In genomic region chr9:34072868-34073590, GRCh38 we compare ENCODE assay signal across 8 cellular contexts. TPM values are rescaled to one million over a fixed set of nuclear protein-coding genes. Genes with fewer than 3 reads are reported as not detected.
DNase-seq lines count a peak whose midpoint lies in the region; ATAC-seq, FAIRE-seq and TF ChIP-seq lines count a peak whose summit lies in the region.

No MANE protein-coding gene starts in this region.

- H3K4me3 ChIP-seq in HCT116 (replicated peaks in 1 of 2; ENCODE audit: low read depth in 1 of 2, low read length in 2 of 2) (no peak overlapping the region), RWPE2 (ENCODE audit: severe bottlenecking) (no peak overlapping the region), smooth muscle cell (no peak overlapping the region)

- H3K27ac ChIP-seq in HCT116 (ENCODE audit: low read depth, low read length) (peak overlapping the region; percentile 53), RWPE2 (ENCODE audit: poor library complexity, severe bottlenecking) (peak overlapping the region; percentile 87), smooth muscle cell (ENCODE audit: low read depth) (peak overlapping the region; percentile 85)

- no peaks in the 10 kb centered on the region for H3K9me3 ChIP-seq in HCT116 (ENCODE audit: control insufficient read depth in 1 of 2, insufficient read depth in 1 of 2, low read depth in 1 of 2, low read length in 2 of 2)
- H3K9me3 ChIP-seq in RWPE2 (ENCODE audit: severe bottlenecking) = no peaks in the 10 kb centered on the region
- no peaks in the 10 kb centered on the region for H3K9me3 ChIP-seq in smooth muscle cell (replicated peaks; ENCODE audit: low read depth)

- no peaks in the 10 kb centered on the region for H3K36me3 ChIP-seq in HCT116 (ENCODE audit: control insufficient read depth in 1 of 2, insufficient read depth in 2 of 2, low read length in 2 of 2)
- no peaks in the 10 kb centered on the region for H3K36me3 ChIP-seq in RWPE2 (ENCODE audit: low read depth)
- H3K36me3 ChIP-seq in smooth muscle cell (ENCODE audit: low read depth) = no peaks in the 10 kb centered on the region

- no peak for TF ChIP-seq CTCF in HCT116 (IDR thresholded peaks at IDR 0.05 in 2 of 3, conservative IDR thresholded peaks at IDR 0.05 in 1 of 3; ENCODE audit: borderline replicate concordance in 1 of 3, insufficient read depth in 1 of 3, low read depth in 2 of 3, low read length in 2 of 3)
- no peak for TF ChIP-seq CTCF in RWPE2 (IDR thresholded peaks at IDR 0.05; ENCODE audit: poor library complexity, severe bottlenecking)
- TF ChIP-seq CTCF in smooth muscle cell (IDR thresholded peaks at IDR 0.05; ENCODE audit: borderline replicate concordance, insufficient read depth, poor library complexity, severe bottlenecking) = no peak

- CTCF ChIA-PET in HCT116 (lab: Charles Lee) = interaction anchor here (1.3 to 2.7 kb wide), 8 partner anchors 8 to 335 kb away, joined by 4 to 17 read pairs (median 6); partner anchors contain the start of gene UBAP2

- no peaks in the 10 kb centered on the region for H4K20me1 ChIP-seq in HCT116 (ENCODE audit: insufficient read depth)
- H4K20me1 ChIP-seq in smooth muscle cell (ENCODE audit: low read depth) = no peaks in the 10 kb centered on the region

- H3K4me1 ChIP-seq in HCT116 (ENCODE audit: control insufficient read depth in 1 of 2, insufficient read depth in 2 of 2, low read length in 2 of 2) = peaks cover 17 to 24% of the 10 kb centered on the region in 2 experiments
- H3K4me1 ChIP-seq in RWPE2 (ENCODE audit: insufficient read depth, poor library complexity, severe bottlenecking) = peaks cover 38% of the 10 kb centered on the region
- peaks cover 6% of the 10 kb centered on the region for H3K4me1 ChIP-seq in smooth muscle cell (ENCODE audit: low read depth)

- no peak for DNase-seq in HCT116 (ENCODE audit: low read depth, low spot score)
- DNase-seq in RWPE2 (ENCODE audit: low spot score) = peak; percentile 61
- DNase-seq in hepatic stellate cell (ENCODE audit: low spot score) = peak; percentile 64
- no peak for DNase-seq in smooth muscle cell (lab: John Stamatoyannopoulos, UW; ENCODE audit: unreplicated experiment)
- no peak for DNase-seq in NK-92 treated with Interleukin-12 subunit alpha and Interleukin-12 subunit beta, amount 100 ng/mL, for 24 hours (lab: John Stamatoyannopoulos, UW)
- DNase-seq in stimulated activated CD8-positive, alpha-beta memory T cell treated with anti-CD3 and anti-CD28 coated beads, Interleukin-4, amount 100 ng/mL, for 48 hours = no peak
- no peak for DNase-seq in frontal cortex (ENCODE audit: low spot score in 2 of 2)

- H3F3A ChIP-seq in smooth muscle cell (ENCODE audit: low read depth) = peaks cover 4% of the 10 kb centered on the region

- peak overlapping the region; percentile 57 for H3K4me2 ChIP-seq in HCT116 (ENCODE audit: low read length)
- H3K4me2 ChIP-seq in smooth muscle cell = peak overlapping the region; percentile 30

- intact Hi-C loops in HCT116 (cut with micrococcal nuclease) = loop anchor here (5.0 to 10.0 kb wide), 2 partner anchors 258 to 336 kb away; partner anchors contain the start of gene UBE2R2

- no TSS peak for BruUV-seq in HCT116 (replicated peaks; lab: Mats Ljungman, UMichigan)

- H3K79me2 ChIP-seq in HCT116 (ENCODE audit: insufficient read depth, low read length) = no peaks in the 10 kb centered on the region
- no peaks in the 10 kb centered on the region for H3K79me2 ChIP-seq in smooth muscle cell (ENCODE audit: low read depth)

- H3K27me3 ChIP-seq in HCT116 (ENCODE audit: insufficient read depth, low read length) (no peaks in the 10 kb centered on the region), RWPE2 (ENCODE audit: insufficient read depth, poor library complexity, severe bottlenecking) (no peaks in the 10 kb centered on the region), smooth muscle cell (ENCODE audit: low read depth) (no peaks in the 10 kb centered on the region)

- RAD21 ChIA-PET in HCT116 (lab: Charles Lee; ENCODE audit: low non-redundant PET in 1 of 2, low total read pairs in 2 of 2, uncharacterized antibody in 2 of 2, unreplicated experiment in 2 of 2) = interaction anchor here (1.1 to 2.2 kb wide), 2 partner anchors 148 to 335 kb away, joined by 3 to 9 read pairs; no protein-coding TSS in a partner anchor

- TF ChIP-seq POLR2A in HCT116 (IDR thresholded peaks at IDR 0.05; ENCODE audit: borderline replicate concordance, extremely low read depth, insufficient read depth, insufficient read length) = no peak

- peak overlapping the region; percentile 19 for H2AFZ ChIP-seq in HCT116 (ENCODE audit: low read depth, low read length, poor library complexity, severe bottlenecking)
- peak overlapping the region; percentile 52 for H2AFZ ChIP-seq in smooth muscle cell (ENCODE audit: low read depth)

- POLR2A ChIA-PET in HCT116 (lab: Charles Lee) = interaction anchor here (1.0 to 1.1 kb wide), 3 partner anchors 10 to 27 kb away, joined by 3 to 5 read pairs (median 3); partner anchors contain the start of gene UBAP2

- no peak for TF ChIP-seq RAD21 in HCT116 (IDR thresholded peaks at IDR 0.05; ENCODE audit: low read depth)

- peak; percentile 9; the same call in 1 of the 2 replicates for ATAC-seq in HCT116
- peak; percentile 84 for ATAC-seq in RWPE2 (ENCODE audit: low read depth)
- ATAC-seq in HG02759 (IDR thresholded peaks at IDR 0.05; ENCODE audit: unreplicated experiment) = no peak

- 38% methylated on average over 5 of the region's 5 CpGs for WGBS in smooth muscle cell (ENCODE audit: low lambda C conversion rate)

- H3K9ac ChIP-seq in HCT116 (ENCODE audit: low read length) = no peak overlapping the region
- H3K9ac ChIP-seq in smooth muscle cell (ENCODE audit: low read depth) = peak overlapping the region; percentile 52

- no peak for FAIRE-seq in frontal cortex (lab: Jason Lieb, UNC)

- H3K9me2 ChIP-seq in HCT116 (ENCODE audit: insufficient read depth) = no peaks in the 10 kb centered on the region

TF ChIP-seq in HCT116, 20 proteins besides CTCF, POLR2A, EP300 and RAD21:
- TF ChIP-seq ZBTB33 (IDR thresholded peaks at IDR 0.05; ENCODE audit: extremely low read depth, insufficient replicate concordance, low read length) (no peak), POLR2AphosphoS5 (IDR thresholded peaks at IDR 0.05; ENCODE audit: low read depth, low read length) (no peak), TCF7L2 (IDR thresholded peaks at IDR 0.05; ENCODE audit: borderline replicate concordance, extremely low read depth, insufficient read depth, insufficient read length) (no peak), FOSL1 (IDR thresholded peaks at IDR 0.05; ENCODE audit: low read depth) (no peak), ZFX (IDR thresholded peaks at IDR 0.05) (no peak), SRF (IDR thresholded peaks at IDR 0.05; ENCODE audit: low read depth) (no peak), EZH2phosphoT487 (IDR thresholded peaks at IDR 0.05; ENCODE audit: borderline replicate concordance) (no peak), MAX (IDR thresholded peaks at IDR 0.05) (no peak)
TF ChIP-seq in HCT116: peak in this region for 0.

RNA-seq across cellular contexts. Expression of gene UBAP2, which starts 24.3 kb away (rescaled TPM):
- total RNA-seq in HCT116 (2021; ENCODE audit: unreplicated experiment) = 51.3 TPM
- polyA plus RNA-seq in HCT116 (2012) = 35.3 and 35.8 TPM in 2 replicates
- total RNA-seq in smooth muscle cell = 18.8 and 19.5 TPM in 2 replicates
- 20.4 and 26.3 TPM in 2 replicates for polyA plus RNA-seq in smooth muscle cell
- 66.0 TPM for total RNA-seq in frontal cortex

RNA-seq across cellular contexts. Expression of gene DCAF12, which starts 53.5 kb away (rescaled TPM):
- 40.2 TPM for total RNA-seq in HCT116 (2021; ENCODE audit: unreplicated experiment)
- polyA plus RNA-seq in HCT116 (2012) = 26.1 and 27.4 TPM in 2 replicates
- 23.4 and 26.5 TPM in 2 replicates for total RNA-seq in smooth muscle cell
- polyA plus RNA-seq in smooth muscle cell = 16.1 and 20.3 TPM in 2 replicates
- 19.2 TPM for total RNA-seq in frontal cortex

Comparison
In these comparisons a context has a peak if more than half of its experiments do, and no peak if none do; other contexts are left out.
1. DNase-seq: peak in RWPE2 (single experiment) and hepatic stellate cell (single experiment); none in HCT116 (single experiment), smooth muscle cell (single experiment), NK-92 treated with Interleukin-12 subunit alpha and Interleukin-12 subunit beta, amount 100 ng/mL, for 24 hours (single experiment), stimulated activated CD8-positive, alpha-beta memory T cell treated with anti-CD3 and anti-CD28 coated beads, Interleukin-4, amount 100 ng/mL, for 48 hours (single experiment) and frontal cortex (0 of 2).
2. Peak in every context shown above with its lines, with median percentiles within 50 percentile points of each other: H3K27ac ChIP-seq.